Comparison of ENCODE assay signal across 17 cellular contexts in genomic region chr6:163253556-163254213, GRCh38.
"Had no signal": no experiment of that assay in that cellular context is flagged by ENCODE, and none has a peak within 500 bp of the region (broad histone marks: within the 10 kb centered on the region; RNA-seq: fewer than 3 reads in every experiment).

No MANE protein-coding gene starts in this region.

- H3K36me3 ChIP-seq: esophagus muscularis mucosa, suprapubic skin, upper lobe of right lung had no signal

- FAIRE-seq: keratinocyte had no signal

- ATAC-seq: stimulated activated naive CD8-positive, alpha-beta T cell treated with anti-CD3 and anti-CD28 coated beads, Interleukin-15, Interleukin-2, amounts not matched to agents 100 U/mL and 50 U/mL, for 24 hours; T-cell; upper lobe of right lung had no signal

- H3K9me3 ChIP-seq: esophagus muscularis mucosa, SK-N-SH, suprapubic skin, upper lobe of right lung had no signal

- H3K9ac ChIP-seq: SK-N-SH had no signal

- H3K4me2 ChIP-seq: SK-N-SH, smooth muscle cell had no signal

- H3K27ac ChIP-seq: coronary artery, esophagus muscularis mucosa, suprapubic skin, upper lobe of right lung had no signal

- H3K4me3 ChIP-seq: coronary artery, esophagus muscularis mucosa, smooth muscle cell, suprapubic skin, upper lobe of right lung had no signal

- DNase-seq: activated CD4-positive, alpha-beta T cell treated with anti-CD3 and anti-CD28 coated beads, Interleukin-2, amount 50 U/mL, for 48 hours; activated CD4-positive, CD25-positive, alpha-beta regulatory T cell treated with anti-CD3 and anti-CD28 coated beads, Interleukin-2, amount 50 U/mL, for 72 hours; activated naive CD4-positive, alpha-beta T cell treated with anti-CD3 and anti-CD28 coated beads for 36 hours; central memory CD4-positive, alpha-beta T cell; effector CD4-positive, alpha-beta T cell; mesendoderm; nephron progenitor cell; stimulated activated naive CD8-positive, alpha-beta T cell treated with anti-CD3 and anti-CD28 coated beads, Interleukin-15, Interleukin-2, amounts not matched to agents 100 U/mL and 50 U/mL, for 24 hours; T-cell; T1000; upper lobe of right lung had no signal

- H3K27me3 ChIP-seq: esophagus muscularis mucosa, suprapubic skin, upper lobe of right lung had no signal

- H3K4me1 ChIP-seq: esophagus muscularis mucosa, suprapubic skin, upper lobe of right lung had no signal
